Comparison of ENCODE assay signal across 8 cellular contexts in the genomic region with DNA sequence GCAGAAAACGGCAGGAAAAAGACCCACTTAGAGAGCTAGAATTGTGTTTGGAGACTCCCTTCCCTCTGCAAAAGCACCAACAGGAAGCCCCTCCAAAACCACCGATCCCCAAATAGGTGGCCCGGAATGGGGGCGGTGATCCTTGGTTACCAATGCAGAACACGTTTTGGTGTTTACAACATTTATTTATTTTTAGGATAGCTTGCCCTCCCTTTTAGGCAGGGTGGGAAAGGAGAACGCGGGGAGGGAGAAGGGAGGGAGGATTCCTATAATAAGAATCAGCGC. TPM values are rescaled to one million over a fixed set of nuclear protein-coding genes. Genes with fewer than 3 reads are reported as not detected.
DNase-seq lines count a peak whose midpoint lies in the region; ATAC-seq, FAIRE-seq and TF ChIP-seq lines count a peak whose summit lies in the region.

No MANE protein-coding gene starts in this region.

- no peak for TF ChIP-seq POLR2A in gastrocnemius medialis (IDR thresholded peaks at IDR 0.05)

- TF ChIP-seq CTCF in GM06990 (IDR thresholded peaks at IDR 0.05; ENCODE audit: insufficient read depth, low read length, poor library complexity, severe bottlenecking) (no peak), gastrocnemius medialis (IDR thresholded peaks at IDR 0.05 in 4 of 5, conservative IDR thresholded peaks at IDR 0.05 in 1 of 5) (no peak)

- H3K27me3 Mint-ChIP-seq in T-cell = peaks cover 48 to 52% of the 10 kb centered on the region in 2 donors

- no peaks in the 10 kb centered on the region for H3K9me3 ChIP-seq in gastrocnemius medialis

- no peaks in the 10 kb centered on the region for H3K36me3 ChIP-seq in GM06990 (ENCODE audit: control insufficient read depth, insufficient read depth, low read length)
- no peaks in the 10 kb centered on the region for H3K36me3 ChIP-seq in gastrocnemius medialis

- H3K27ac ChIP-seq in gastrocnemius medialis = no peak overlapping the region

- H3K27me3 ChIP-seq in GM06990 (replicated peaks; ENCODE audit: control insufficient read depth, insufficient read depth, low read length) (peaks cover 2% of the 10 kb centered on the region), gastrocnemius medialis (peaks cover 22 to 36% (median 26%) of the 10 kb centered on the region in 3 donors)

- DNase-seq in GM06990 (ENCODE audit: extremely low read depth, insufficient read length) = no peak
- no peak for DNase-seq in T-cell
- DNase-seq in frontal cortex (ENCODE audit: low spot score in 2 of 2) = peak; percentile 33 to 60
- DNase-seq in gastrocnemius medialis = no peak

- no peak for FAIRE-seq in frontal cortex (lab: Jason Lieb, UNC)

- peaks cover 0 to 3% (median 0%) of the 10 kb centered on the region in 3 donors for H3K9me3 Mint-ChIP-seq in T-cell

- intact Hi-C loops in gastrocnemius medialis (cut with DNase I; ENCODE audit: low total_unique reads) = no loop called here

- CTCF ChIA-PET in T-cell (lab: Charles Lee) = no interaction called here

- H3K4me3 Mint-ChIP-seq in T-cell = peak overlapping the region; percentile 11 to 68 (median 50)

- in situ Hi-C loops in gastrocnemius medialis (cut with MboI; ENCODE audit: low sequenced_read_pairs in 4 of 4) = no loop called here

- H3K36me3 Mint-ChIP-seq in T-cell = no peaks in the 10 kb centered on the region

- POLR2A ChIA-PET in T-cell (lab: Charles Lee) = interaction anchor here in 1 of 2 donors (1.2 kb wide), 1 partner anchor 13 kb away, joined by 3 read pairs; no protein-coding TSS in a partner anchor

- peaks cover 6 to 23% (median 23%) of the 10 kb centered on the region in 3 donors for H3K4me1 Mint-ChIP-seq in T-cell

- H3K27ac Mint-ChIP-seq in T-cell = no peak overlapping the region

- peaks cover 0 to 18% of the 10 kb centered on the region in 2 donors for H3K4me1 ChIP-seq in gastrocnemius medialis

- H3K4me3 ChIP-seq in GM06990 (replicated peaks; ENCODE audit: low read depth, low read length) = peak overlapping the region; percentile 59
- H3K4me3 ChIP-seq in gastrocnemius medialis = peak overlapping the region; percentile 47 to 61 (median 52)

- ATAC-seq in T-cell (replicated peaks in 1 of 4) = no peak
- ATAC-seq in gastrocnemius medialis = no peak
- ATAC-seq in GM19395 (IDR thresholded peaks at IDR 0.05; ENCODE audit: unreplicated experiment) = no peak
- no peak for ATAC-seq in GM21447 (IDR thresholded peaks at IDR 0.05; ENCODE audit: unreplicated experiment)
- no peak for ATAC-seq in GM18873 (IDR thresholded peaks at IDR 0.05; ENCODE audit: low FRiP score, unreplicated experiment)
- no peak for ATAC-seq in HG02970 (IDR thresholded peaks at IDR 0.05; ENCODE audit: low FRiP score, unreplicated experiment)

RNA-seq across cellular contexts. Expression of a gene that starts 0.6 kb away (rescaled TPM):
- total RNA-seq in T-cell (under 1 TPM in 4 of 5 donors, not detected in 1; 0.05 to 0.39 (median 0.12) TPM), frontal cortex (221 TPM), gastrocnemius medialis (1 to 10 TPM; 1.1 to 7.3 (median 1.5) TPM)

Comparison
In these comparisons a context has a peak if more than half of its experiments do, and no peak if none do; other contexts are left out.
1. DNase-seq: peak in frontal cortex (2 of 2); none in GM06990 (single experiment), T-cell (0 of 34) and gastrocnemius medialis (0 of 2).
2. RNA of a gene that starts 0.6 kb away (total RNA-seq): 221 TPM in frontal cortex (single experiment); 1.1 to 7.3 TPM in gastrocnemius medialis and 0.05 to 0.39 TPM in T-cell; every median in the first group is over 10 times any median in the second.